Comparison of ENCODE assay signal across 8 cellular contexts in genomic region chr14:104723651-104724406, GRCh38. TPM values are rescaled to one million over a fixed set of nuclear protein-coding genes. Genes with fewer than 3 reads are reported as not detected.
DNase-seq lines count a peak whose midpoint lies in the region; ATAC-seq and TF ChIP-seq lines count a peak whose summit lies in the region.

TSS of gene ADSS1 (plus strand) at chr14:104724229. CDS start at chr14:104724271, 42 bp downstream.

- H3K4me3 Mint-ChIP-seq in CD8-positive, alpha-beta memory T cell: peak within 1 kb of the TSS; percentile 48 to 80 (median 66)
- H3K4me3 Mint-ChIP-seq in effector memory CD8-positive, alpha-beta T cell: peak within 1 kb of the TSS; percentile 62 to 69
- H3K4me3 Mint-ChIP-seq in mesothelial cell of epicardium: peak within 1 kb of the TSS; percentile 84

- peak within 1 kb of the TSS; percentile 70 for H3K4me3 ChIP-seq in CD8-positive, alpha-beta memory T cell (ENCODE audit: low read length)

- peak within 1 kb of the TSS; percentile 24 for H3K27ac ChIP-seq in CD8-positive, alpha-beta memory T cell (ENCODE audit: low read depth, low read length)

- H3K36me3 Mint-ChIP-seq in CD8-positive, alpha-beta memory T cell: peaks cover 0 to 1% (median 0%) of the 10 kb centered on the region in 3 donors
- H3K36me3 Mint-ChIP-seq in effector memory CD8-positive, alpha-beta T cell (ENCODE audit: insufficient read depth): peaks cover 3% of the 10 kb centered on the region
- H3K36me3 Mint-ChIP-seq in mesothelial cell of epicardium: peaks cover 8% of the 10 kb centered on the region

- CTCF ChIA-PET in CD8-positive, alpha-beta memory T cell (lab: Charles Lee): interaction anchor here (0.7 to 1.4 kb wide), 6 partner anchors 10 to 107 kb away, joined by 3 to 4 read pairs (median 3); no protein-coding TSS in a partner anchor

- H3K9me3 ChIP-seq in CD8-positive, alpha-beta memory T cell (ENCODE audit: low read length): no peaks in the 10 kb centered on the region

- H3K27me3 Mint-ChIP-seq in CD8-positive, alpha-beta memory T cell: no peaks in the 10 kb centered on the region
- no peaks in the 10 kb centered on the region for H3K27me3 Mint-ChIP-seq in effector memory CD8-positive, alpha-beta T cell
- H3K27me3 Mint-ChIP-seq in mesothelial cell of epicardium (ENCODE audit: low read depth): peaks cover 3% of the 10 kb centered on the region

- ATAC-seq in GM21390 (IDR thresholded peaks at IDR 0.05; ENCODE audit: unreplicated experiment) (peak; percentile 57), GM19328 (IDR thresholded peaks at IDR 0.05; ENCODE audit: unreplicated experiment) (no peak)
- ATAC-seq in effector memory CD8-positive, alpha-beta T cell (replicated peaks): peak; percentile 83

- peak within 1 kb of the TSS in 1 of 8 donors; percentile 92 for H3K27ac Mint-ChIP-seq in CD8-positive, alpha-beta memory T cell
- H3K27ac Mint-ChIP-seq in effector memory CD8-positive, alpha-beta T cell: no peak within 1 kb of the TSS
- no peak within 1 kb of the TSS for H3K27ac Mint-ChIP-seq in mesothelial cell of epicardium

- H3K9me3 Mint-ChIP-seq in CD8-positive, alpha-beta memory T cell: no peaks in the 10 kb centered on the region
- H3K9me3 Mint-ChIP-seq in effector memory CD8-positive, alpha-beta T cell: no peaks in the 10 kb centered on the region
- H3K9me3 Mint-ChIP-seq in mesothelial cell of epicardium: no peaks in the 10 kb centered on the region

- H3K36me3 ChIP-seq in CD8-positive, alpha-beta memory T cell (ENCODE audit: insufficient read depth, low read length): no peaks in the 10 kb centered on the region

- H3K4me1 ChIP-seq in CD8-positive, alpha-beta memory T cell (ENCODE audit: insufficient read depth, low read length): peaks cover 6% of the 10 kb centered on the region

- POLR2A ChIA-PET in CD8-positive, alpha-beta memory T cell (lab: Charles Lee): no interaction called here

- no peaks in the 10 kb centered on the region for H3K27me3 ChIP-seq in CD8-positive, alpha-beta memory T cell (ENCODE audit: insufficient read depth, low read length, poor library complexity, severe bottlenecking)

- DNase-seq in CD8-positive, alpha-beta memory T cell: peak; percentile 55 to 73 (median 59)
- peak; percentile 25 for DNase-seq in NCI-H1105 (lab: John Stamatoyannopoulos, UW)
- DNase-seq in activated CD4-positive, alpha-beta T cell treated with anti-CD3 and anti-CD28 coated beads, Interleukin-2, amount 50 U/mL, for 48 hours: peak; percentile 65
- DNase-seq in effector memory CD8-positive, alpha-beta T cell: peak; percentile 55 to 72 (median 66)
- DNase-seq in mesothelial cell of epicardium (ENCODE audit: low spot score in 2 of 2, unreplicated experiment in 2 of 2): peak in 1 of 2 experiments; percentile 53
- peak; percentile 38 for DNase-seq in stimulated activated CD8-positive, alpha-beta memory T cell treated with anti-CD3 and anti-CD28 coated beads, Interleukin-4, amount 100 ng/mL, for 24 hours (ENCODE audit: low read depth)

- peak; percentile 94 for TF ChIP-seq CTCF in mesothelial cell of epicardium (IDR thresholded peaks at IDR 0.05; ENCODE audit: unreplicated experiment)

- peaks cover 0 to 3% (median 0%) of the 10 kb centered on the region in 3 donors for H3K4me1 Mint-ChIP-seq in CD8-positive, alpha-beta memory T cell
- H3K4me1 Mint-ChIP-seq in effector memory CD8-positive, alpha-beta T cell (ENCODE audit: low read depth in 2 of 2): peaks cover 0 to 5% of the 10 kb centered on the region in 2 donors
- peaks cover 5% of the 10 kb centered on the region for H3K4me1 Mint-ChIP-seq in mesothelial cell of epicardium

RNA-seq across cellular contexts. Expression of gene ADSS1, which starts in this region (rescaled TPM):
- 1 to 10 TPM; 1.4 to 1.5 TPM for total RNA-seq in CD8-positive, alpha-beta memory T cell
- 1.6 TPM for polyA plus RNA-seq in CD8-positive, alpha-beta memory T cell
- 14.1 to 17.1 TPM (median 14.4 TPM) in 3 replicates for total RNA-seq in mesothelial cell of epicardium
